8 cellular contexts compared by ENCODE assay signal in genomic region chr1:31705080-31705866, GRCh38. TPM values are rescaled to one million over a fixed set of nuclear protein-coding genes. Genes with fewer than 3 reads are reported as not detected.
DNase-seq lines count a peak whose midpoint lies in the region; ATAC-seq and TF ChIP-seq lines count a peak whose summit lies in the region.

No MANE protein-coding gene starts in this region.

- H3K79me2 ChIP-seq in mesendoderm (ENCODE audit: control insufficient read depth, insufficient read depth, low read length), result no peaks in the 10 kb centered on the region

- peak overlapping the region; percentile 61 for H3K4me2 ChIP-seq in mesendoderm (ENCODE audit: low read length)

- intact Hi-C loops in A673 (cut with micrococcal nuclease; ENCODE audit: unreplicated experiment), result loop anchor here (2.0 kb wide), 1 partner anchor 38 kb away; no protein-coding TSS in a partner anchor

- peak; percentile 88 for DNase-seq in A673 (ENCODE audit: low spot score)
- DNase-seq in activated CD4-positive, alpha-beta T cell treated with anti-CD3 and anti-CD28 coated beads for 4 hours, result peak; percentile 49 to 54
- peak; percentile 46 for DNase-seq in dermis blood vessel endothelial cell
- DNase-seq in mesendoderm, result peak; percentile 85
- peak; percentile 89 for DNase-seq in stimulated activated CD8-positive, alpha-beta memory T cell treated with anti-CD3 and anti-CD28 coated beads, Interleukin-4, amount 100 ng/mL, for 48 hours
- DNase-seq in NCI-H1105 (lab: John Stamatoyannopoulos, UW), result no peak

- H3K9ac ChIP-seq in mesendoderm (ENCODE audit: low read length), result peak overlapping the region; percentile 63

- peak overlapping the region; percentile 57 for H3K4ac ChIP-seq in mesendoderm (ENCODE audit: low read depth, low read length)

- H4K8ac ChIP-seq in mesendoderm (ENCODE audit: low read depth, low read length), result peak overlapping the region; percentile 3

- no peaks in the 10 kb centered on the region for H3K27me3 ChIP-seq in A673 (replicated peaks; ENCODE audit: insufficient read depth, low read depth, low read length, poor library complexity)
- H3K27me3 ChIP-seq in mesendoderm (ENCODE audit: insufficient read depth, low read length, poor library complexity), result no peaks in the 10 kb centered on the region

- H3K18ac ChIP-seq in mesendoderm (ENCODE audit: low read length), result peak overlapping the region; percentile 78

- H3K9me3 ChIP-seq in A673 (ENCODE audit: low read depth, low read length, poor library complexity, severe bottlenecking) (no peaks in the 10 kb centered on the region), HEK293 (ENCODE audit: control insufficient read depth, insufficient read depth, low read depth, low read length) (no peaks in the 10 kb centered on the region)

- peak overlapping the region; percentile 95 for H2AK5ac ChIP-seq in mesendoderm (ENCODE audit: low read length)

- no TSS peak for BruUV-seq in A673 (replicated peaks; lab: Mats Ljungman, UMichigan)

- CTCF ChIA-PET in A673 (lab: Charles Lee), result interaction anchor here (0.6 to 1.7 kb wide), 6 partner anchors 9 to 84 kb away, joined by 5 to 9 read pairs (median 6); no protein-coding TSS in a partner anchor
- CTCF ChIA-PET in HEK293 (lab: Yijun Ruan, JAX), result interaction anchor here (0.9 to 4.0 kb wide), 6 partner anchors 8 to 83 kb away, joined by 3 to 22 read pairs (median 4); no protein-coding TSS in a partner anchor

- no peak overlapping the region for H2BK15ac ChIP-seq in mesendoderm (replicated peaks; ENCODE audit: low read depth)

- TF ChIP-seq CTCF in A673 (conservative IDR thresholded peaks at IDR 0.05; ENCODE audit: low read depth, low read length) (peak; percentile 44; the same call in 1 of the 2 replicates), HEK293 (tag by site-specific recombination; IDR thresholded peaks at IDR 0.05) (peak; percentile 27; the same call in 1 of the 2 replicates)

- POLR2A ChIA-PET in A673 (lab: Charles Lee; ENCODE audit: low non-redundant PET), result interaction anchor here (0.6 kb wide), 1 partner anchor 207 kb away, joined by 7 read pairs; no protein-coding TSS in a partner anchor
- POLR2A ChIA-PET in HEK293 (lab: Yijun Ruan, JAX), result no interaction called here

- H3K23ac ChIP-seq in mesendoderm (ENCODE audit: low read length), result no peak overlapping the region

- H3K27ac ChIP-seq in A673 (ENCODE audit: low read depth, low read length, poor library complexity, severe bottlenecking) (peak overlapping the region; percentile 75), HEK293 (ENCODE audit: extremely low read depth, low read depth, low read length) (no peak overlapping the region), mesendoderm (ENCODE audit: low read depth, low read length) (peak overlapping the region; percentile 12)

- no peaks in the 10 kb centered on the region for H3K36me3 ChIP-seq in A673 (ENCODE audit: insufficient read depth, low read length, poor library complexity, severe bottlenecking)
- no peaks in the 10 kb centered on the region for H3K36me3 ChIP-seq in HEK293 (ENCODE audit: control insufficient read depth in 2 of 2, insufficient read depth in 1 of 2, low read length in 2 of 2)
- H3K36me3 ChIP-seq in mesendoderm (ENCODE audit: control insufficient read depth, insufficient read depth, low read length), result no peaks in the 10 kb centered on the region

- ATAC-seq in GM18520 (IDR thresholded peaks at IDR 0.05; ENCODE audit: unreplicated experiment), result no peak

- peak overlapping the region; percentile 90 for H2BK5ac ChIP-seq in mesendoderm (ENCODE audit: low read length)

- H2BK120ac ChIP-seq in mesendoderm (ENCODE audit: low read depth, low read length), result peak overlapping the region; percentile 33

- no peak overlapping the region for H3K4me3 ChIP-seq in A673 (ENCODE audit: low read depth, low read length, poor library complexity, severe bottlenecking)
- H3K4me3 ChIP-seq in HEK293 (ENCODE audit: low read depth, low read length), result no peak overlapping the region
- H3K4me3 ChIP-seq in mesendoderm (ENCODE audit: low read length), result no peak overlapping the region

- no peaks in the 10 kb centered on the region for H3K79me1 ChIP-seq in mesendoderm (ENCODE audit: low read length)

- no CpG with 5 or more reads among the region's 23 CpGs for WGBS in mesendoderm (ENCODE audit: extremely low coverage, insufficient coverage, low lambda C conversion rate)

- H4K5ac ChIP-seq in mesendoderm (ENCODE audit: low read length), result peak overlapping the region; percentile 33

- H3K4me1 ChIP-seq in A673 (ENCODE audit: insufficient read depth, low read length, poor library complexity, severe bottlenecking), result peaks cover 59% of the 10 kb centered on the region
- peaks cover 3% of the 10 kb centered on the region for H3K4me1 ChIP-seq in HEK293 (ENCODE audit: control insufficient read depth, insufficient read depth, low read length)
- peaks cover 16% of the 10 kb centered on the region for H3K4me1 ChIP-seq in mesendoderm (ENCODE audit: control insufficient read depth, low read depth, low read length)

- H3K56ac ChIP-seq in mesendoderm (ENCODE audit: low read length), result peak overlapping the region; percentile 93

TF ChIP-seq in HEK293, 187 proteins besides CTCF, POLR2A, EP300 and RAD21:
- peak; percentile 13; the same call in 1 of the 2 replicates for TF ChIP-seq ZFP69B (tag by site-specific recombination; IDR thresholded peaks at IDR 0.05)
- peak; percentile 53 for TF ChIP-seq ZFHX2 (tag by site-specific recombination; conservative IDR thresholded peaks at IDR 0.05)
- no peak for TF ChIP-seq GLI4 (tag by site-specific recombination; IDR thresholded peaks at IDR 0.05)
- TF ChIP-seq TRIM28 (IDR thresholded peaks at IDR 0.05; ENCODE audit: borderline replicate concordance, low read length), result 0 out of 2 replicates have a peak, but pooled peaks have one; percentile 29
- TF ChIP-seq ZNF600 (tag by site-specific recombination; IDR thresholded peaks at IDR 0.05), result peak; percentile 65; the same call in 1 of the 2 replicates
- peak; percentile 51; the same call in 1 of the 2 replicates for TF ChIP-seq KLF9 (tag by site-specific recombination; IDR thresholded peaks at IDR 0.05; ENCODE audit: low read depth)
- peak; percentile 72; the same call in 1 of the 2 replicates for TF ChIP-seq ZNF624 (tag by site-specific recombination; IDR thresholded peaks at IDR 0.05)
- peak; percentile 96 for TF ChIP-seq ZIC2 (tag by site-specific recombination; IDR thresholded peaks at IDR 0.05)
- no peak for TF ChIP-seq FEZF1 (tag by site-specific recombination; IDR thresholded peaks at IDR 0.05)
- TF ChIP-seq, protein P1, sequence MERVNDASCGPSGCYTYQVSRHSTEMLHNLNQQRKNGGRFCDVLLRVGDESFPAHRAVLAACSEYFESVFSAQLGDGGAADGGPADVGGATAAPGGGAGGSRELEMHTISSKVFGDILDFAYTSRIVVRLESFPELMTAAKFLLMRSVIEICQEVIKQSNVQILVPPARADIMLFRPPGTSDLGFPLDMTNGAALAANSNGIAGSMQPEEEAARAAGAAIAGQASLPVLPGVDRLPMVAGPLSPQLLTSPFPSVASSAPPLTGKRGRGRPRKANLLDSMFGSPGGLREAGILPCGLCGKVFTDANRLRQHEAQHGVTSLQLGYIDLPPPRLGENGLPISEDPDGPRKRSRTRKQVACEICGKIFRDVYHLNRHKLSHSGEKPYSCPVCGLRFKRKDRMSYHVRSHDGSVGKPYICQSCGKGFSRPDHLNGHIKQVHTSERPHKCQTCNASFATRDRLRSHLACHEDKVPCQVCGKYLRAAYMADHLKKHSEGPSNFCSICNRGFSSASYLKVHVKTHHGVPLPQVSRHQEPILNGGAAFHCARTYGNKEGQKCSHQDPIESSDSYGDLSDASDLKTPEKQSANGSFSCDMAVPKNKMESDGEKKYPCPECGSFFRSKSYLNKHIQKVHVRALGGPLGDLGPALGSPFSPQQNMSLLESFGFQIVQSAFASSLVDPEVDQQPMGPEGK (tag by site-specific recombination; IDR thresholded peaks at IDR 0.05), result peak; percentile 41; the same call in 1 of the 2 replicates
- peak; percentile 62; the same call in 1 of the 2 replicates for TF ChIP-seq ZNF692 (tag by site-specific recombination; IDR thresholded peaks at IDR 0.05)
- TF ChIP-seq ZBTB8A (tag by site-specific recombination; IDR thresholded peaks at IDR 0.05), result peak; percentile 44; the same call in 1 of the 2 replicates
- TF ChIP-seq EGR2 (tag by site-specific recombination; IDR thresholded peaks at IDR 0.05; ENCODE audit: low read depth), result peak; percentile 65
- TF ChIP-seq ZNF335 (tag by site-specific recombination; conservative IDR thresholded peaks at IDR 0.05), result no peak
- peak; percentile 66 for TF ChIP-seq ZNF423 (tag by site-specific recombination; IDR thresholded peaks at IDR 0.05)
- peak; percentile 58 for TF ChIP-seq KLF1 (tag by site-specific recombination; IDR thresholded peaks at IDR 0.05)
- TF ChIP-seq ZNF544 (tag by site-specific recombination; IDR thresholded peaks at IDR 0.05), result no peak

RNA-seq across cellular contexts. Expression of gene COL16A1, which starts 1.5 kb away (rescaled TPM):
- 26.6 and 35.7 TPM in 2 replicates for total RNA-seq in A673 (2021)
- 0.51 and 0.65 TPM in 2 replicates for total RNA-seq in dermis blood vessel endothelial cell
- 3.3 TPM for polyA plus RNA-seq in mesendoderm (2013, experiment 1 of 2)
- polyA plus RNA-seq in mesendoderm (2013, experiment 2 of 2), result 3.5 TPM

RNA-seq across cellular contexts. Expression of gene ADGRB2, which starts 58.9 kb away (rescaled TPM):
- total RNA-seq in A673 (2021) (5.9 and 8.6 TPM in 2 replicates), dermis blood vessel endothelial cell (0.17 and 0.28 TPM in 2 replicates)
- polyA plus RNA-seq in mesendoderm (2013, experiment 1 of 2), result 4.9 TPM
- polyA plus RNA-seq in mesendoderm (2013, experiment 2 of 2), result 5.2 TPM

Comparison
In these comparisons a context has a peak if more than half of its experiments do, and no peak if none do; other contexts are left out.
1. RNA of gene COL16A1, which starts 1.5 kb away (total RNA-seq): 26.6 to 35.7 TPM in A673; 0.51 to 0.65 TPM in dermis blood vessel endothelial cell; every median in the first group is over 10 times any median in the second.